In genomic region chr3:156005698-156006097, GRCh38 we compare ENCODE assay signal across 1 cellular context.
TF ChIP-seq lines count a peak whose summit lies in the region.

No MANE protein-coding gene starts in this region.

TF ChIP-seq in HepG2, 621 proteins besides CTCF, POLR2A, EP300 and RAD21 (continued from another document and continues in another):
- TF ChIP-seq ZNF784 (CRISPR knock-in tag; IDR thresholded peaks at IDR 0.05; ENCODE audit: borderline replicate concordance), result no peak
- TF ChIP-seq HOXA5 (CRISPR knock-in tag; IDR thresholded peaks at IDR 0.05), result no peak
- TF ChIP-seq MXD1 (CRISPR knock-in tag; IDR thresholded peaks at IDR 0.05), result no peak
- TF ChIP-seq TFAP4 (IDR thresholded peaks at IDR 0.05; ENCODE audit: borderline replicate concordance, low read depth), result no peak
- no peak; the same call in 1 of the 2 replicates for TF ChIP-seq SALL1 (CRISPR knock-in tag; IDR thresholded peaks at IDR 0.05)
- TF ChIP-seq HMGA1 (CRISPR knock-in tag; conservative IDR thresholded peaks at IDR 0.05), result no peak
- no peak for TF ChIP-seq RNF219 (CRISPR knock-in tag; IDR thresholded peaks at IDR 0.05)
- TF ChIP-seq ZNF746 (CRISPR knock-in tag; IDR thresholded peaks at IDR 0.05), result no peak
- no peak for TF ChIP-seq ZMYM2 (CRISPR knock-in tag; IDR thresholded peaks at IDR 0.05)
- TF ChIP-seq CAMTA2 (CRISPR knock-in tag; IDR thresholded peaks at IDR 0.05; ENCODE audit: borderline replicate concordance), result no peak
- TF ChIP-seq PHF21A (CRISPR knock-in tag; IDR thresholded peaks at IDR 0.05), result peak; percentile 35; the same call in 1 of the 2 replicates
- peak; percentile 40; the same call in 1 of the 2 replicates for TF ChIP-seq AHDC1 (CRISPR knock-in tag; IDR thresholded peaks at IDR 0.05; ENCODE audit: borderline replicate concordance)
- TF ChIP-seq SAP130 (CRISPR knock-in tag; IDR thresholded peaks at IDR 0.05; ENCODE audit: low read depth), result 0 out of 2 replicates have a peak, but pooled peaks have one; percentile 22
- TF ChIP-seq ETV5 (CRISPR knock-in tag; IDR thresholded peaks at IDR 0.05; ENCODE audit: borderline replicate concordance), result no peak
- TF ChIP-seq ZNF558 (CRISPR knock-in tag; IDR thresholded peaks at IDR 0.05; ENCODE audit: borderline replicate concordance), result no peak
- TF ChIP-seq RELA (CRISPR knock-in tag; IDR thresholded peaks at IDR 0.05), result no peak
- TF ChIP-seq ZSCAN29 (CRISPR knock-in tag; conservative IDR thresholded peaks at IDR 0.05), result no peak
- TF ChIP-seq NFE2 (CRISPR knock-in tag; IDR thresholded peaks at IDR 0.05), result no peak
- TF ChIP-seq ZNF580 (CRISPR knock-in tag; IDR thresholded peaks at IDR 0.05; ENCODE audit: borderline replicate concordance, low read depth), result no peak
- no peak for TF ChIP-seq CREB1 (IDR thresholded peaks at IDR 0.05)
- TF ChIP-seq CREB1 (CRISPR knock-in tag; IDR thresholded peaks at IDR 0.05), result no peak
- no peak for TF ChIP-seq ZNF670 (CRISPR knock-in tag; IDR thresholded peaks at IDR 0.05; ENCODE audit: borderline replicate concordance)
- no peak for TF ChIP-seq NR1H2 (CRISPR knock-in tag; IDR thresholded peaks at IDR 0.05; ENCODE audit: borderline replicate concordance, low read depth)
- TF ChIP-seq GMEB2 (CRISPR knock-in tag; IDR thresholded peaks at IDR 0.05; ENCODE audit: low read depth), result no peak
- TF ChIP-seq HOXA9 (CRISPR knock-in tag; IDR thresholded peaks at IDR 0.05; ENCODE audit: borderline replicate concordance), result no peak
- TF ChIP-seq UBTF (CRISPR knock-in tag; IDR thresholded peaks at IDR 0.05), result no peak
- TF ChIP-seq PBX2 (CRISPR knock-in tag; IDR thresholded peaks at IDR 0.05), result no peak
- no peak for TF ChIP-seq GLMP (CRISPR knock-in tag; IDR thresholded peaks at IDR 0.05; ENCODE audit: borderline replicate concordance)
- TF ChIP-seq ZFP36L1 (CRISPR knock-in tag; IDR thresholded peaks at IDR 0.05), result no peak
- no peak for TF ChIP-seq RXRA (CRISPR knock-in tag; IDR thresholded peaks at IDR 0.05)
- TF ChIP-seq SOX13 (IDR thresholded peaks at IDR 0.05), result no peak
- peak in 1 of 2 experiments; percentile 61; a peak in 2 of 4 replicates for TF ChIP-seq SOX13 (CRISPR knock-in tag; conservative IDR thresholded peaks at IDR 0.05 in 1 of 2, IDR thresholded peaks at IDR 0.05 in 1 of 2)
- TF ChIP-seq ZNF251 (CRISPR knock-in tag; IDR thresholded peaks at IDR 0.05), result no peak
- TF ChIP-seq ZNF362 (CRISPR knock-in tag; IDR thresholded peaks at IDR 0.05; ENCODE audit: borderline replicate concordance), result peak; percentile 93
- TF ChIP-seq MIER3 (CRISPR knock-in tag; IDR thresholded peaks at IDR 0.05; ENCODE audit: borderline replicate concordance), result peak; percentile 25; the same call in 1 of the 2 replicates
- TF ChIP-seq TARDBP (CRISPR knock-in tag; IDR thresholded peaks at IDR 0.05), result no peak
- no peak for TF ChIP-seq DNMT3B (CRISPR knock-in tag; conservative IDR thresholded peaks at IDR 0.05)
- no peak for TF ChIP-seq SOX6 (IDR thresholded peaks at IDR 0.05)
- peak; percentile 76 for TF ChIP-seq SOX6 (CRISPR knock-in tag; IDR thresholded peaks at IDR 0.05)
- no peak for TF ChIP-seq HCFC1 (IDR thresholded peaks at IDR 0.05; ENCODE audit: low read depth, low read length)
- TF ChIP-seq ZNF121 (CRISPR knock-in tag; IDR thresholded peaks at IDR 0.05), result no peak
- no peak for TF ChIP-seq GABPB1 (CRISPR knock-in tag; IDR thresholded peaks at IDR 0.05)
- no peak for TF ChIP-seq ZNF180 (CRISPR knock-in tag; IDR thresholded peaks at IDR 0.05; ENCODE audit: borderline replicate concordance, low read depth)
- TF ChIP-seq BRF2 (CRISPR knock-in tag; IDR thresholded peaks at IDR 0.05), result no peak
